1 cellular context compared by ENCODE assay signal in the genomic region with DNA sequence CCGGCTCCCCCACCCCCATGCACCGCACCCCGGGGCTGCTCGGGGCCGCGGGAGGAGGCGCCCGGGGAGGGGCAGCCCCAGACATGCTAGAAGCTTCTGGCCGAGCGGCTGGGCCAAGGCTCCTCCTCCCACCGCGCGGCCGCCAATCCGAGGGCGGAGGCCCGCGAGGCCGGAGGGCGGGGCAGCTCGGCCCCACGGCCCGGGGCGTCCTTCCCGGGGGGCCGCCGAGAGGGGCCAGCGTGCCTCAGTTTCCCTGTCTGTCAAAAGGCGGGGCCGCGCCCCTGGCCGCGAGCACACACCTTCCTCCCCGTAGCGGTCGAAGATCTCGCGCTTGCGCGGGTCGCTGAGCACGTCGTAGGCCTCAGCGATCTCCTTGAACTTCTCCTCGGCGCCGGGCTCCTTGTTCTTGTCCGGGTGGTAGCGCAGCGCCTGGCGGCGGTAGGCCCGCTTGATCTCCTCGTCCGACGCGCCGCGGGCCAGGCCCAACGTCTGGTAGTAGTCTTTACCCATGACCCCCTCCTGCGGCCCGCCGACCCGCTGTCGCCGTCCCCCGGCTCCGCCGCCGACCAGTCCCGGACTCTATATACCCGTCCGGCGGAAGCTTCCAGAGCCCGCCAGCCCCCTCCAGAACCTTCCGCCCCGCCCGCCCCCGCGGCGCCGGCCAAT.
TF ChIP-seq lines count a peak whose summit lies in the region.

TSS of gene DNAJB1 (minus strand) at position 558 of the 666 bp plus-strand sequence. CDS start at position 510, 48 bp downstream.

TF ChIP-seq in GM12878, 131 proteins besides CTCF, POLR2A, EP300 and RAD21 (continued from another document and continues in another):
- TF ChIP-seq BCL3 (IDR thresholded peaks at IDR 0.05; ENCODE audit: borderline replicate concordance, insufficient read depth, low read depth, low read length, poor library complexity, severe bottlenecking) (no peak), SREBF1 (IDR thresholded peaks at IDR 0.05; ENCODE audit: low read length) (no peak), CHD2 (IDR thresholded peaks at IDR 0.05; ENCODE audit: borderline replicate concordance, low read depth, low read length) (no peak), GABPA (IDR thresholded peaks at IDR 0.05; ENCODE audit: low read depth) (no peak), CEBPB (IDR thresholded peaks at IDR 0.05; ENCODE audit: borderline replicate concordance in 1 of 2, low read depth in 2 of 2, low read length in 2 of 2) (no peak), STAT3 (IDR thresholded peaks at IDR 0.05; ENCODE audit: low read depth, low read length) (no peak), IKZF1 (conservative IDR thresholded peaks at IDR 0.05) (peak; percentile 68), ETV6 (conservative IDR thresholded peaks at IDR 0.05 in 1 of 2, IDR thresholded peaks at IDR 0.05 in 1 of 2; ENCODE audit: borderline replicate concordance in 1 of 2, low read depth in 1 of 2) (no peak), NFXL1 (IDR thresholded peaks at IDR 0.05; ENCODE audit: borderline replicate concordance) (no peak), CEBPZ (IDR thresholded peaks at IDR 0.05; ENCODE audit: low read depth, low read length) (no peak), SMAD1 (IDR thresholded peaks at IDR 0.05; ENCODE audit: low read depth, partially characterized antibody) (no peak), IRF4 (IDR thresholded peaks at IDR 0.05; ENCODE audit: low read depth, low read length) (no peak), ZZZ3 (IDR thresholded peaks at IDR 0.05; ENCODE audit: control insufficient read depth, insufficient read length, low read depth) (no peak), NKRF (conservative IDR thresholded peaks at IDR 0.05) (peak; percentile 91), EED (IDR thresholded peaks at IDR 0.05; ENCODE audit: low read depth) (no peak), IRF5 (IDR thresholded peaks at IDR 0.05; ENCODE audit: borderline replicate concordance) (no peak), CREB1 (IDR thresholded peaks at IDR 0.05; ENCODE audit: low read depth) (no peak; the same call in 1 of the 2 replicates), ZNF622 (IDR thresholded peaks at IDR 0.05) (no peak), IKZF2 (IDR thresholded peaks at IDR 0.05) (no peak), PAX8 (IDR thresholded peaks at IDR 0.05) (no peak), MAX (IDR thresholded peaks at IDR 0.05; ENCODE audit: low read depth, low read length) (no peak), TAF1 (IDR thresholded peaks at IDR 0.05; ENCODE audit: borderline replicate concordance, low read depth, low read length) (peak; percentile 66; the same call in 1 of the 2 replicates), MTA3 (IDR thresholded peaks at IDR 0.05; ENCODE audit: borderline replicate concordance, low read length) (no peak), CREM (IDR thresholded peaks at IDR 0.05; ENCODE audit: low read depth) (0 out of 2 replicates have a peak, but pooled peaks have one; percentile 12), BCL11A (IDR thresholded peaks at IDR 0.05; ENCODE audit: low read depth, low read length) (no peak), BCLAF1 (IDR thresholded peaks at IDR 0.05) (no peak), E2F8 (IDR thresholded peaks at IDR 0.05; ENCODE audit: low read depth, partially characterized antibody) (no peak)
- TF ChIP-seq, protein P1, sequence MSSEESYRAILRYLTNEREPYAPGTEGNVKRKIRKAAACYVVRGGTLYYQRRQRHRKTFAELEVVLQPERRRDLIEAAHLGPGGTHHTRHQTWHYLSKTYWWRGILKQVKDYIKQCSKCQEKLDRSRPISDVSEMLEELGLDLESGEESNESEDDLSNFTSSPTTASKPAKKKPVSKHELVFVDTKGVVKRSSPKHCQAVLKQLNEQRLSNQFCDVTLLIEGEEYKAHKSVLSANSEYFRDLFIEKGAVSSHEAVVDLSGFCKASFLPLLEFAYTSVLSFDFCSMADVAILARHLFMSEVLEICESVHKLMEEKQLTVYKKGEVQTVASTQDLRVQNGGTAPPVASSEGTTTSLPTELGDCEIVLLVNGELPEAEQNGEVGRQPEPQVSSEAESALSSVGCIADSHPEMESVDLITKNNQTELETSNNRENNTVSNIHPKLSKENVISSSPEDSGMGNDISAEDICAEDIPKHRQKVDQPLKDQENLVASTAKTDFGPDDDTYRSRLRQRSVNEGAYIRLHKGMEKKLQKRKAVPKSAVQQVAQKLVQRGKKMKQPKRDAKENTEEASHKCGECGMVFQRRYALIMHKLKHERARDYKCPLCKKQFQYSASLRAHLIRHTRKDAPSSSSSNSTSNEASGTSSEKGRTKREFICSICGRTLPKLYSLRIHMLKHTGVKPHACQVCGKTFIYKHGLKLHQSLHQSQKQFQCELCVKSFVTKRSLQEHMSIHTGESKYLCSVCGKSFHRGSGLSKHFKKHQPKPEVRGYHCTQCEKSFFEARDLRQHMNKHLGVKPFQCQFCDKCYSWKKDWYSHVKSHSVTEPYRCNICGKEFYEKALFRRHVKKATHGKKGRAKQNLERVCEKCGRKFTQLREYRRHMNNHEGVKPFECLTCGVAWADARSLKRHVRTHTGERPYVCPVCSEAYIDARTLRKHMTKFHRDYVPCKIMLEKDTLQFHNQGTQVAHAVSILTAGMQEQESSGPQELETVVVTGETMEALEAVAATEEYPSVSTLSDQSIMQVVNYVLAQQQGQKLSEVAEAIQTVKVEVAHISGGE (CRISPR knock-in tag; IDR thresholded peaks at IDR 0.05), result peak; percentile 40
- TF ChIP-seq, protein P2, sequence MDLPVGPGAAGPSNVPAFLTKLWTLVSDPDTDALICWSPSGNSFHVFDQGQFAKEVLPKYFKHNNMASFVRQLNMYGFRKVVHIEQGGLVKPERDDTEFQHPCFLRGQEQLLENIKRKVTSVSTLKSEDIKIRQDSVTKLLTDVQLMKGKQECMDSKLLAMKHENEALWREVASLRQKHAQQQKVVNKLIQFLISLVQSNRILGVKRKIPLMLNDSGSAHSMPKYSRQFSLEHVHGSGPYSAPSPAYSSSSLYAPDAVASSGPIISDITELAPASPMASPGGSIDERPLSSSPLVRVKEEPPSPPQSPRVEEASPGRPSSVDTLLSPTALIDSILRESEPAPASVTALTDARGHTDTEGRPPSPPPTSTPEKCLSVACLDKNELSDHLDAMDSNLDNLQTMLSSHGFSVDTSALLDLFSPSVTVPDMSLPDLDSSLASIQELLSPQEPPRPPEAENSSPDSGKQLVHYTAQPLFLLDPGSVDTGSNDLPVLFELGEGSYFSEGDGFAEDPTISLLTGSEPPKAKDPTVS (IDR thresholded peaks at IDR 0.05; ENCODE audit: low read depth, low read length), result peak; percentile 97
